12 cellular contexts compared by ENCODE assay signal in genomic region chr2:28340312-28341202, GRCh38. TPM values are rescaled to one million over a fixed set of nuclear protein-coding genes. Genes with fewer than 3 reads are reported as not detected.
DNase-seq lines count a peak whose midpoint lies in the region; TF ChIP-seq lines count a peak whose summit lies in the region.
"Had no signal": no experiment of that assay in that cellular context is flagged by ENCODE, and none has a peak within 500 bp of the region (broad histone marks: within the 10 kb centered on the region; RNA-seq: fewer than 3 reads in every experiment).

No MANE protein-coding gene starts in this region.

- peaks cover 60% of the 10 kb centered on the region for H3K4me1 ChIP-seq in hepatocyte (ENCODE audit: insufficient read depth)

- no peaks in the 10 kb centered on the region for H3K9me2 ChIP-seq in hepatocyte (replicated peaks; ENCODE audit: insufficient read depth)

- peak overlapping the region; percentile 48 for H3K27ac ChIP-seq in SK-N-MC
- peak overlapping the region; percentile 89 for H3K27ac ChIP-seq in hepatocyte
- peak overlapping the region in 18 of 21 experiments; percentile 9 to 84 (median 70) for H3K27ac ChIP-seq in skin epidermis

- 66% methylated on average over 15 of the region's 15 CpGs for WGBS in hepatocyte (ENCODE audit: low lambda C conversion rate, missing lambda C conversion rate)

- H4K20me1 ChIP-seq in hepatocyte (ENCODE audit: insufficient read depth, poor library complexity, severe bottlenecking): no peaks in the 10 kb centered on the region

- H3K27me3 ChIP-seq in hepatocyte: no peaks in the 10 kb centered on the region
- H3K27me3 ChIP-seq: body of pancreas, MG63 had no signal

- H3K4me3 ChIP-seq in SK-N-MC (no peak overlapping the region), hepatocyte (no peak overlapping the region), skin epidermis (no peak overlapping the region)
- H3K4me3 ChIP-seq: body of pancreas, MG63, prostate gland had no signal

- TF ChIP-seq CTCF in GM13977 (IDR thresholded peaks at IDR 0.05; ENCODE audit: extremely low read depth, insufficient read depth, missing control alignments): peak; percentile 8
- TF ChIP-seq CTCF in hepatocyte (IDR thresholded peaks at IDR 0.05; ENCODE audit: poor library complexity): no peak

- no peaks in the 10 kb centered on the region for H3K36me3 ChIP-seq in SK-N-MC (ENCODE audit: insufficient read depth, low read length)
- no peaks in the 10 kb centered on the region for H3K36me3 ChIP-seq in hepatocyte (replicated peaks; ENCODE audit: insufficient read depth, low read depth)
- H3K36me3 ChIP-seq: MG63, prostate gland had no signal

- no peak overlapping the region for H3K9ac ChIP-seq in SK-N-MC (ENCODE audit: insufficient read length)

- H3K4me2 ChIP-seq in hepatocyte: no peak overlapping the region

- DNase-seq in GM13977 (ENCODE audit: low spot score) (no peak), SK-N-MC (ENCODE audit: low read depth, low spot score) (no peak), hepatocyte (ENCODE audit: low spot score) (no peak), cerebellar nuclear complex (lab: John Stamatoyannopoulos, UW) (no peak), glomerular visceral epithelial cell (ENCODE audit: extremely low spot score) (no peak), NCI-H146 treated with DMSO at 0.1 percent for 48 hours (lab: John Stamatoyannopoulos, UW; ENCODE audit: unreplicated experiment) (no peak)
- DNase-seq: COR-L47, MG63, NCI-H2171 had no signal

- H3K9me3 ChIP-seq in SK-N-MC (ENCODE audit: low read depth, low read length) (no peaks in the 10 kb centered on the region), hepatocyte (ENCODE audit: low read depth) (no peaks in the 10 kb centered on the region)
- H3K9me3 ChIP-seq: body of pancreas, MG63, prostate gland had no signal

- in situ Hi-C loops in GM13977 (cut with MboI; ENCODE audit: low pct_unique_long_range_greater_than_20kb, low sequenced_read_pairs, unreplicated experiment): no loop called here

- H3K79me2 ChIP-seq in hepatocyte: no peaks in the 10 kb centered on the region

- no peak overlapping the region for H2AFZ ChIP-seq in hepatocyte

RNA-seq across cellular contexts. Expression of gene FOSL2, which starts 52.1 kb away (rescaled TPM):
- total RNA-seq in hepatocyte: 148 and 164 TPM in 2 replicates
- polyA plus RNA-seq in hepatocyte: 84.0 and 91.1 TPM in 2 replicates
